12 cellular contexts compared by ENCODE assay signal in genomic region chr10:132443998-132444876, GRCh38. TPM values are rescaled to one million over a fixed set of nuclear protein-coding genes. Genes with fewer than 3 reads are reported as not detected.
DNase-seq lines count a peak whose midpoint lies in the region; TF ChIP-seq lines count a peak whose summit lies in the region.
"Had no signal": no experiment of that assay in that cellular context is flagged by ENCODE, and none has a peak within 500 bp of the region (broad histone marks: within the 10 kb centered on the region; RNA-seq: fewer than 3 reads in every experiment).

No MANE protein-coding gene starts in this region.

- peak overlapping the region; percentile 92 for H2AK5ac ChIP-seq in mesenchymal stem cell (ENCODE audit: low read length, severe bottlenecking)

- no peak overlapping the region for H3K4ac ChIP-seq in mesenchymal stem cell (ENCODE audit: low read depth in 1 of 2, low read length in 2 of 2)

- H3K4me1 ChIP-seq in mesenchymal stem cell (ENCODE audit: control insufficient read depth, insufficient read depth, low read depth, low read length) (peaks cover 51% of the 10 kb centered on the region), adrenal gland (replicated peaks in 1 of 2) (peaks cover 16 to 21% of the 10 kb centered on the region in 2 donors)

- H3K23ac ChIP-seq in mesenchymal stem cell (ENCODE audit: low read length in 2 of 2) = no peak overlapping the region

- peak overlapping the region; percentile 85 for H3K27ac Mint-ChIP-seq in T-helper 2 cell treated with Interferon-gamma antibody and Interleukin-4, amounts not matched to agents 5 μg/mL and 100 μg/mL, for 36 hours

- no peaks in the 10 kb centered on the region for H3K9me3 Mint-ChIP-seq in T-helper 2 cell treated with Interferon-gamma antibody and Interleukin-4, amounts not matched to agents 5 μg/mL and 100 μg/mL, for 36 hours
- H3K9me3 Mint-ChIP-seq: activated naive CD4-positive, alpha-beta T cell treated with anti-CD3 and anti-CD28 coated beads, Interleukin-2, amount 50 U/mL, for 24 hours had no signal

- TF ChIP-seq CTCF in adrenal gland (IDR thresholded peaks at IDR 0.05) = no peak

- TF ChIP-seq POLR2A in adrenal gland (IDR thresholded peaks at IDR 0.05) = no peak

- H2BK12ac ChIP-seq in mesenchymal stem cell (ENCODE audit: low read length in 2 of 2) = peak overlapping the region; percentile 27 to 88

- H3K14ac ChIP-seq in mesenchymal stem cell (ENCODE audit: low read length in 2 of 2) = no peak overlapping the region

- peak overlapping the region; percentile 18 to 45 for H3K18ac ChIP-seq in mesenchymal stem cell (ENCODE audit: low read depth in 1 of 2, low read length in 2 of 2)

- H3K36me3 ChIP-seq in mesenchymal stem cell (ENCODE audit: control insufficient read depth in 1 of 2, insufficient read depth in 2 of 2, low read depth in 1 of 2, low read length in 2 of 2) (peaks cover 0 to 10% of the 10 kb centered on the region in 2 experiments), adrenal gland (replicated peaks in 1 of 2) (no peaks in the 10 kb centered on the region)

- peak overlapping the region; percentile 85 for H2BK5ac ChIP-seq in mesenchymal stem cell (ENCODE audit: low read depth, low read length, poor library complexity, severe bottlenecking)

- H3K36me3 Mint-ChIP-seq in T-helper 2 cell treated with Interferon-gamma antibody and Interleukin-4, amounts not matched to agents 5 μg/mL and 100 μg/mL, for 36 hours (ENCODE audit: low read depth) = no peaks in the 10 kb centered on the region
- H3K36me3 Mint-ChIP-seq: activated naive CD4-positive, alpha-beta T cell treated with anti-CD3 and anti-CD28 coated beads, Interleukin-2, amount 50 U/mL, for 24 hours had no signal

- TF ChIP-seq EP300 in Ishikawa (IDR thresholded peaks at IDR 0.05; ENCODE audit: borderline replicate concordance) = peak; percentile 20; the same call in 1 of the 2 replicates

- peaks cover 24% of the 10 kb centered on the region for H3K4me1 Mint-ChIP-seq in T-helper 2 cell treated with Interferon-gamma antibody and Interleukin-4, amounts not matched to agents 5 μg/mL and 100 μg/mL, for 36 hours (ENCODE audit: low read depth)

- H3K4me3 ChIP-seq in mesenchymal stem cell (ENCODE audit: insufficient read depth in 1 of 2, low read depth in 1 of 2, low read length in 2 of 2) (no peak overlapping the region), adrenal gland (no peak overlapping the region)
- H3K4me3 ChIP-seq: testis had no signal

- H3K9me3 ChIP-seq in mesenchymal stem cell (ENCODE audit: control insufficient read depth, low read length) (no peaks in the 10 kb centered on the region), adrenal gland (replicated peaks in 1 of 3) (no peaks in the 10 kb centered on the region)
- H3K9me3 ChIP-seq: testis had no signal

- peak overlapping the region; percentile 24 for H3K4me3 Mint-ChIP-seq in T-helper 2 cell treated with Interferon-gamma antibody and Interleukin-4, amounts not matched to agents 5 μg/mL and 100 μg/mL, for 36 hours
- H3K4me3 Mint-ChIP-seq: activated naive CD4-positive, alpha-beta T cell treated with anti-CD3 and anti-CD28 coated beads, Interleukin-2, amount 50 U/mL, for 24 hours had no signal

- H2BK120ac ChIP-seq in mesenchymal stem cell (ENCODE audit: low read depth, low read length) = peak overlapping the region; percentile 65

- DNase-seq in COLO668 (lab: John Stamatoyannopoulos, UW; ENCODE audit: unreplicated experiment) (peak; percentile 21), mesenchymal stem cell (no peak), NCI-H1092 treated with DMSO at 0.1 percent for 48 hours (lab: John Stamatoyannopoulos, UW) (no peak), adrenal gland (no peak), AG08396 (ENCODE audit: low spot score) (no peak), G401 (ENCODE audit: low spot score) (no peak)
- no peak for DNase-seq in T-helper 2 cell treated with Interferon-gamma antibody and Interleukin-4, amounts not matched to agents 5 μg/mL and 100 μg/mL, for 36 hours (ENCODE audit: low spot score)
- DNase-seq: NCI-H1694 treated with DMSO at 0.1 percent for 48 hours, testis had no signal

- 62% methylated on average over 12 of the region's 13 CpGs for WGBS in mesenchymal stem cell
- WGBS in adrenal gland, 4 donors = 75 to 100% (median 84%) methylated on average over 1 to 13 of the region's 13 CpGs

- peak overlapping the region; percentile 74 for H3K27ac ChIP-seq in mesenchymal stem cell (ENCODE audit: low read length, poor library complexity, severe bottlenecking)
- no peak overlapping the region for H3K27ac ChIP-seq in adrenal gland
- H3K27ac ChIP-seq: epithelial cell of prostate, testis had no signal

- peak overlapping the region; percentile 77 for H4K91ac ChIP-seq in mesenchymal stem cell (ENCODE audit: low read length)

- H2AFZ ChIP-seq in mesenchymal stem cell (ENCODE audit: low read depth, low read length) = no peak overlapping the region

- intact Hi-C loops in adrenal gland (cut with DNase I) = no loop called here

- in situ Hi-C loops in G401 (cut with HindIII; ENCODE audit: low sequenced_read_pairs) = no loop called here

- peak overlapping the region; percentile 26 for H2BK15ac ChIP-seq in mesenchymal stem cell (ENCODE audit: low read depth, poor library complexity, severe bottlenecking)

- H4K8ac ChIP-seq in mesenchymal stem cell (ENCODE audit: low read length) = no peak overlapping the region

- peak overlapping the region; percentile 1 for H3K4me2 ChIP-seq in mesenchymal stem cell (ENCODE audit: low read length, poor library complexity, severe bottlenecking)

- H3K27me3 ChIP-seq in mesenchymal stem cell (ENCODE audit: control insufficient read depth in 1 of 2, insufficient read depth in 1 of 2, low read length in 2 of 2) (peaks cover 0 to 5% of the 10 kb centered on the region in 2 experiments), adrenal gland (no peaks in the 10 kb centered on the region)
- H3K27me3 ChIP-seq: testis had no signal

- no peak overlapping the region for H3K9ac ChIP-seq in mesenchymal stem cell (ENCODE audit: low read length)

- H3K27me3 Mint-ChIP-seq in T-helper 2 cell treated with Interferon-gamma antibody and Interleukin-4, amounts not matched to agents 5 μg/mL and 100 μg/mL, for 36 hours (ENCODE audit: low read depth) = no peaks in the 10 kb centered on the region
- H3K27me3 Mint-ChIP-seq: activated naive CD4-positive, alpha-beta T cell treated with anti-CD3 and anti-CD28 coated beads, Interleukin-2, amount 50 U/mL, for 24 hours had no signal

- no peaks in the 10 kb centered on the region for H3K79me1 ChIP-seq in mesenchymal stem cell (replicated peaks; ENCODE audit: low read length, poor library complexity, severe bottlenecking)

- TF ChIP-seq RAD21 in Ishikawa (IDR thresholded peaks at IDR 0.05; ENCODE audit: low read depth) = no peak

TF ChIP-seq in Ishikawa, 13 proteins besides CTCF, POLR2A, EP300 and RAD21:
- TF ChIP-seq EGR1 (IDR thresholded peaks at IDR 0.05) (peak; percentile 57; the same call in 1 of the 2 replicates), TCF12 (IDR thresholded peaks at IDR 0.05; ENCODE audit: low read depth) (0 out of 2 replicates have a peak, but pooled peaks have one; percentile 11), NFIC (IDR thresholded peaks at IDR 0.05) (no peak), ZBTB7A (IDR thresholded peaks at IDR 0.05; ENCODE audit: low read depth) (peak; percentile 90)

RNA-seq across cellular contexts. Expression of gene PWWP2B, which starts 47.2 kb away (rescaled TPM):
- polyA plus RNA-seq in mesenchymal stem cell (2013, experiment 1 of 2) = 9.8 TPM
- polyA plus RNA-seq in mesenchymal stem cell (2013, experiment 2 of 2) = 9.5 TPM
- total RNA-seq in adrenal gland = 10 to 100 TPM; 31.6 to 75.3 (median 42.2) TPM
- 10 to 100 TPM in 2 of 3 donors, 1 to 10 TPM in 1; 3.4 to 34.0 (median 33.5) TPM for polyA plus RNA-seq in adrenal gland
- total RNA-seq in G401 (2014; rRNA removed; shearing (Covaris generic)) = 24.5 and 27.6 TPM in 2 replicates
